ENCODE assay signal across 8 cellular contexts in the genomic region with DNA sequence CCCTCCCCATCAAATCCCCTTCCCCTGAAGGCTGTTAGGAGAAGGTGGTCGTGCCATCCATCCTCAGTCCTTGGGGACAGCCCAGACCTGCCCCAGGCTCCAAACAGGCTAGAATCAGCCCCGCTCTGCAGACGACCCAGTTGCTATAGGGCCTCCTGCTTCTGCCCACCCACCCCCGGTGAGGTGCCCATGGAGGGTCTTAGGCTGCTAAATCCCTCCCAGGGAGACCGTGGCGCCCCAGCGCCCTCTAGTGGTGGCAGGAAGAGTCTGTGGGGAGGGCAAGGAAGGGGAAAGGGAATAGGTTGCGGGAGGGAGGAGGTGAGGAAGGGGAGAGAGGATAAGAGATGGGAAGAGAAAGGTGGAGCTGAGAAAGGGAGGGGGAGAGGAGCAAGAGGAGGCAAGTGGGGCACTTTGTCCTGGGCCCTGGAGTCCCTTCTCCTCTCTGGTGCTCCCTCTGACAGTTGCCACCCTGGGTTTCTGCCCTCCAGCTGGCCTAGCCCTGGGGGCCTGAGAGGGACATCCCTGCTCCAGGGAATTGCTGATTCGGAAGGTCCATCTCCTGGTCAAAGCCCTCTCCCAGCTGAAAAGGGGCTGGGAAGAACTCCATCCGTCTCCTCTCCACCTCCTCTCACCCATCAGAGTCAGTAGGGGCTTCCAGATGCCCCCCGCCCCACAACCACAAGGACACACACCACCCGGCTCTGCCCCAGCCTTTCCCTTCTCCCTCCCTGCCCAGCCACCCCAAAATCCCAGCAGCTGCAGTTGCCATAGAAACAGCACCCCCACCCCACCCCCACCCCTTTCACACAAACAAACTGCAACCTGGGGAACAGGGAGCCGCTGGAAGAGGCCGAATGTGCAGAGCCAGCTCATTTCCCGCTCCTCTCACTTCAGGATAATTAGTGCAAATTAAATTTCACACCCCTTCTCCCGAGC. TPM values are rescaled to one million over a fixed set of nuclear protein-coding genes. Genes with fewer than 3 reads are reported as not detected.
A peak's percentile ranks its signal among the peaks of the same experiment; 100 is the strongest.
DNase-seq lines count a peak whose midpoint lies in the region; ATAC-seq, FAIRE-seq and TF ChIP-seq lines count a peak whose summit lies in the region.

No MANE protein-coding gene starts in this region.

- TF ChIP-seq POLR2A in prostate gland (IDR thresholded peaks at IDR 0.05), result no peak

- H3K27me3 Mint-ChIP-seq in activated CD8-positive, alpha-beta memory T cell treated with anti-CD3 and anti-CD28 coated beads, Interleukin-2, amount 10 ng/mL, durations not matched to agents 7 days and 5 days, result peaks cover 34% of the 10 kb centered on the region

- no peak overlapping the region for H3K4me2 ChIP-seq in MM.1S (ENCODE audit: low read depth, low read length)

- H3K9me3 Mint-ChIP-seq in activated CD8-positive, alpha-beta memory T cell treated with anti-CD3 and anti-CD28 coated beads, Interleukin-2, amount 10 ng/mL, durations not matched to agents 7 days and 5 days (ENCODE audit: low read depth), result no peaks in the 10 kb centered on the region

- peaks cover 10% of the 10 kb centered on the region for H3K4me1 Mint-ChIP-seq in activated CD8-positive, alpha-beta memory T cell treated with anti-CD3 and anti-CD28 coated beads, Interleukin-2, amount 10 ng/mL, durations not matched to agents 7 days and 5 days

- H3K9me2 ChIP-seq in MM.1S (replicated peaks; ENCODE audit: insufficient read depth, low read length), result no peaks in the 10 kb centered on the region

- DNase-seq in Daoy (ENCODE audit: low read depth) (peak; percentile 61), MM.1S (no peak), foreskin keratinocyte (no peak), prostate gland (ENCODE audit: low spot score) (no peak), NOMO-1 treated with dmso at 0.1 percent for 144 hours (lab: John Stamatoyannopoulos, UW; ENCODE audit: unreplicated experiment) (no peak), RCC 7860 (ENCODE audit: low spot score) (no peak)
- peak; percentile 51 for DNase-seq in activated CD8-positive, alpha-beta memory T cell treated with anti-CD3 and anti-CD28 coated beads, Interleukin-2, amount 10 ng/mL, durations not matched to agents 7 days and 5 days

- no peaks in the 10 kb centered on the region for H3K36me3 Mint-ChIP-seq in activated CD8-positive, alpha-beta memory T cell treated with anti-CD3 and anti-CD28 coated beads, Interleukin-2, amount 10 ng/mL, durations not matched to agents 7 days and 5 days

- H3K79me2 ChIP-seq in MM.1S (ENCODE audit: low read length), result no peaks in the 10 kb centered on the region

- H3K9ac ChIP-seq in MM.1S (ENCODE audit: low read length), result no peak overlapping the region

- intact Hi-C loops in prostate gland (cut with DNase I), result no loop called here

- no peaks in the 10 kb centered on the region for H3K9me3 ChIP-seq in MM.1S (replicated peaks; ENCODE audit: insufficient read depth, low read length)
- H3K9me3 ChIP-seq in prostate gland, result no peaks in the 10 kb centered on the region

- no peaks in the 10 kb centered on the region for H3F3A ChIP-seq in MM.1S (ENCODE audit: insufficient read depth, low read length)

- no peak overlapping the region for H2AFZ ChIP-seq in MM.1S (ENCODE audit: low read length)

- H3K4me1 ChIP-seq in MM.1S (ENCODE audit: low read length) (no peaks in the 10 kb centered on the region), foreskin keratinocyte (peaks cover 5% of the 10 kb centered on the region), prostate gland (replicated peaks) (no peaks in the 10 kb centered on the region)

- H3K4me3 ChIP-seq in MM.1S (ENCODE audit: low read length) (no peak overlapping the region), prostate gland (no peak overlapping the region)

- ATAC-seq in activated CD8-positive, alpha-beta memory T cell treated with anti-CD3 and anti-CD28 coated beads, Interleukin-2, amount 10 ng/mL, durations not matched to agents 7 days and 5 days, result no peak
- ATAC-seq in foreskin keratinocyte, result no peak
- ATAC-seq in GM21825 (IDR thresholded peaks at IDR 0.05; ENCODE audit: unreplicated experiment), result no peak

- peak; percentile 72 for TF ChIP-seq CTCF in MM.1S (IDR thresholded peaks at IDR 0.05; ENCODE audit: low read length)
- peak; percentile 87 for TF ChIP-seq CTCF in foreskin keratinocyte (conservative IDR thresholded peaks at IDR 0.05)
- peak in 3 of 4 experiments; percentile 42 to 49 (median 48) for TF ChIP-seq CTCF in prostate gland (IDR thresholded peaks at IDR 0.05)

- no peak for FAIRE-seq in RCC 7860 (lab: Jason Lieb, UNC)

- CTCF ChIA-PET in activated CD8-positive, alpha-beta memory T cell treated with anti-CD3 and anti-CD28 coated beads, Interleukin-2, amount 10 ng/mL, durations not matched to agents 7 days and 5 days (lab: Charles Lee), result interaction anchor here (0.7 to 1.2 kb wide), 5 partner anchors 8 to 218 kb away, joined by 3 to 7 read pairs (median 3); no protein-coding TSS in a partner anchor

- H3K36me3 ChIP-seq in MM.1S (replicated peaks; ENCODE audit: insufficient read depth, low read length), result no peaks in the 10 kb centered on the region
- no peaks in the 10 kb centered on the region for H3K36me3 ChIP-seq in prostate gland

- H3K27ac ChIP-seq in MM.1S (ENCODE audit: low read length), result no peak overlapping the region
- H3K27ac ChIP-seq in foreskin keratinocyte, result no peak overlapping the region
- H3K27ac ChIP-seq in prostate gland, result no peak overlapping the region

- WGBS in prostate gland, result 22% methylated on average over 16 of the region's 16 CpGs

- H3K27me3 ChIP-seq in MM.1S (replicated peaks; ENCODE audit: insufficient read depth, low read length) (peaks cover 92% of the 10 kb centered on the region), foreskin keratinocyte (peaks cover 4% of the 10 kb centered on the region), prostate gland (replicated peaks; ENCODE audit: insufficient read depth) (no peaks in the 10 kb centered on the region)

- H3K27ac Mint-ChIP-seq in activated CD8-positive, alpha-beta memory T cell treated with anti-CD3 and anti-CD28 coated beads, Interleukin-2, amount 10 ng/mL, durations not matched to agents 7 days and 5 days, result no peak overlapping the region

- H4K20me1 ChIP-seq in MM.1S (ENCODE audit: insufficient read depth, low read length), result no peaks in the 10 kb centered on the region

- H3K4me3 Mint-ChIP-seq in activated CD8-positive, alpha-beta memory T cell treated with anti-CD3 and anti-CD28 coated beads, Interleukin-2, amount 10 ng/mL, durations not matched to agents 7 days and 5 days, result no peak overlapping the region

RNA-seq across cellular contexts. Expression of a gene that starts 55.4 kb away (rescaled TPM):
- 2.2 and 5.4 TPM in 2 replicates for total RNA-seq in Daoy (2014; rRNA removed; shearing (Covaris generic))
- total RNA-seq in activated CD8-positive, alpha-beta memory T cell treated with anti-CD3 and anti-CD28 coated beads, Interleukin-2, amount 10 ng/mL, durations not matched to agents 7 days and 5 days, result under 1 TPM; 0.47 to 0.82 TPM
- total RNA-seq in foreskin keratinocyte, result 57.3 and 76.4 TPM in 2 replicates
- 94.3 and 108 TPM in 2 replicates for polyA plus RNA-seq in foreskin keratinocyte
- total RNA-seq in prostate gland, result 10 to 100 TPM; 12.7 to 17.4 TPM

Comparison
In these comparisons a context has a peak if more than half of its experiments do, and no peak if none do; other contexts are left out.
1. DNase-seq: peak in Daoy (single experiment) and activated CD8-positive, alpha-beta memory T cell treated with anti-CD3 and anti-CD28 coated beads, Interleukin-2, amount 10 ng/mL, durations not matched to agents 7 days and 5 days (single experiment); none in MM.1S (single experiment), foreskin keratinocyte (0 of 2), prostate gland (single experiment), NOMO-1 treated with dmso at 0.1 percent for 144 hours (single experiment) and RCC 7860 (single experiment).
2. Peak in every context shown above with its lines, with median percentiles within 50 percentile points of each other: CTCF ChIP-seq.